18 cellular contexts compared by ENCODE assay signal in genomic region chr22:39469326-39469680, GRCh38. TPM values are rescaled to one million over a fixed set of nuclear protein-coding genes. Genes with fewer than 3 reads are reported as not detected.
A peak's percentile ranks its signal among the peaks of the same experiment; 100 is the strongest.
DNase-seq lines count a peak whose midpoint lies in the region; ATAC-seq and TF ChIP-seq lines count a peak whose summit lies in the region.
"Had no signal": no experiment of that assay in that cellular context is flagged by ENCODE, and none has a peak within 500 bp of the region (broad histone marks: within the 10 kb centered on the region; RNA-seq: fewer than 3 reads in every experiment).

No MANE protein-coding gene starts in this region.

- no peaks in the 10 kb centered on the region for H3K36me3 ChIP-seq in NT2/D1 (ENCODE audit: insufficient read depth, insufficient read length, low read length)
- H3K36me3 ChIP-seq: pancreas had no signal

- H3K9ac ChIP-seq in NT2/D1 (ENCODE audit: insufficient read length, low read depth), result peak overlapping the region; percentile 26

- H3K4me3 ChIP-seq in NT2/D1 (ENCODE audit: insufficient read length, low read depth), result no peak overlapping the region
- peak overlapping the region; percentile 59 for H3K4me3 ChIP-seq in epithelial cell of proximal tubule (ENCODE audit: low read depth, low read length)
- H3K4me3 ChIP-seq: pancreas had no signal

- no peak for ATAC-seq in GM18870 (IDR thresholded peaks at IDR 0.05; ENCODE audit: unreplicated experiment)
- ATAC-seq: activated CD8-positive, alpha-beta T cell treated with anti-CD3 and anti-CD28 coated beads, Interleukin-2, amount 10 ng/mL, durations not matched to agents 7 days and 5 days; effector memory CD8-positive, alpha-beta T cell; pancreas had no signal

- no peak for TF ChIP-seq CTCF in epithelial cell of proximal tubule (conservative IDR thresholded peaks at IDR 0.05; ENCODE audit: low read depth, low read length)

- no peaks in the 10 kb centered on the region for H3K27me3 ChIP-seq in NT2/D1 (ENCODE audit: insufficient read depth, insufficient read length)
- H3K27me3 ChIP-seq: pancreas had no signal

- peak overlapping the region; percentile 100 for H3K27ac ChIP-seq in temporal lobe (ENCODE audit: low read depth, low read length)
- H3K27ac ChIP-seq: pancreas had no signal

- H3K4me1 ChIP-seq in NT2/D1 (ENCODE audit: insufficient read depth, insufficient read length), result peaks cover 43% of the 10 kb centered on the region

- DNase-seq in DMS79 treated with DMSO at 0.1 percent for 48 hours (lab: John Stamatoyannopoulos, UW) (peak; percentile 42), DMS79 (lab: John Stamatoyannopoulos, UW) (no peak), NT2/D1 (ENCODE audit: low read depth, low spot score) (no peak), epithelial cell of proximal tubule (ENCODE audit: low read depth) (no peak), NCI-H2107 treated with DMSO at 0.1 percent for 48 hours (lab: John Stamatoyannopoulos, UW; ENCODE audit: unreplicated experiment) (no peak)
- DNase-seq in stimulated activated CD4-positive, alpha-beta T cell treated with anti-CD3 and anti-CD28 coated beads, Interleukin-2, amount 100 ng/mL, for 24 hours, result no peak
- DNase-seq: 8988T; activated CD4-positive, CD25-positive, alpha-beta regulatory T cell; activated CD8-positive, alpha-beta T cell treated with anti-CD3 and anti-CD28 coated beads, Interleukin-2, amount 10 ng/mL, durations not matched to agents 7 days and 5 days; effector memory CD8-positive, alpha-beta T cell; NCI-H1694; SHP77 treated with DMSO at 0.1 percent for 48 hours; stimulated activated CD4-positive, alpha-beta T cell treated with anti-CD3 and anti-CD28 coated beads, Interleukin-1b, Interleukin-23, amount 100 ng/mL, for 48 hours; T-helper 2 cell had no signal

- H3K9me3 ChIP-seq in NT2/D1 (ENCODE audit: insufficient read depth, low read length), result no peaks in the 10 kb centered on the region
- H3K9me3 ChIP-seq: pancreas had no signal

RNA-seq across cellular contexts. Expression of gene MGAT3, which starts 12.5 kb away (rescaled TPM):
- total RNA-seq in epithelial cell of proximal tubule, result 0.65 and 2.4 TPM in 2 replicates
- 25.6 TPM for total RNA-seq in temporal lobe
- total RNA-seq: fibroblast of lung had no signal

RNA-seq across cellular contexts. Expression of gene MIEF1, which starts 32.8 kb away (rescaled TPM):
- total RNA-seq in epithelial cell of proximal tubule (22.9 and 26.6 TPM in 2 replicates), temporal lobe (17.5 TPM)

RNA-seq across cellular contexts. Expression of gene ATF4, which starts 51.1 kb away (rescaled TPM):
- 294 and 415 TPM in 2 replicates for total RNA-seq in epithelial cell of proximal tubule
- 72.0 TPM for total RNA-seq in temporal lobe
